Comparison of ENCODE assay signal across 8 cellular contexts in the genomic region with DNA sequence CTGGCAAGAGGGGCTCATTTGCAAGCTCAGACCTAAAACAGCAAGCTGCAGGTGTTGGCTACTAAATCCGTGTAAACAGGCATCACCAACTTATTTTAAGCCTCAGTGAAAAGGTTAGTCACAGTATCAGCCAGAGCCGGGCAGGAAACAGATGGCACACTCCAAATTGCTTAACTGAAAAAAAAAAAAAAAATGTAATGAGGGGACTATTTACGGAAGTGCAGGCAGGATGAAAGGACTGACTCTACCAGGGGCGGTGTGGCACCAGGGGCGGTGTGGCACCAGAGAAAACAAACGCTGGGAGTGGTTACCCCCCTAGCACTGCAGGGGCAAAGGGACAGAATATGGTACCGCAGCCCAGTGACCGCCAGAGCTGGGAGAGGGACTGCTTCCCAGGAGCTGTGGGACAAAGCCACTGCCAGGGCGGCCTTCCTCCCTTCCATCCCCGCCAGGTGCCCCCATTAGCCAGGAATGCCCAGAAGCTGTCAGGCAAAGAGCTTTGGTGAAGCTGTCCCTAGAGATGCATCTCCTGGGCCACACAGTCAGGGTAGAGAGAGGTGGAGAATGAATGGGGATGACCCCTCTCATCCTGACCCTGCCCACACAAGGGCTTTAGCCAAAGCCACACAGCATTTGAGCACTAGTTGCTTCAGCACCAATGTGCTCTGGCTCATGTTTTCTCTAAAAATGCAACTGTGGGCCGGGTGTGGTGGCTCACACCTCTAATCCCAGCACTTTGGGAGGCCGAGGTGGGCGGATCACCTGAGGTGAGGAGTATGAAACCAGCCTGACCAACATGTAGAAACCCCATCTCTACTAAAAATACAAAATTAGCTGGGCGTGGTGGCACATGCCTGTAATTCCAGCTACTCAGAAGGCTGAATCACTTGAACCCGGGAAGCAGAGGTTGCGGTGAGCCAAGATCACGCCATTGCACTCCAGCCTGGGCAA. TPM values are rescaled to one million over a fixed set of nuclear protein-coding genes. Genes with fewer than 3 reads are reported as not detected.
A peak's percentile ranks its signal among the peaks of the same experiment; 100 is the strongest.
DNase-seq lines count a peak whose midpoint lies in the region; ATAC-seq and TF ChIP-seq lines count a peak whose summit lies in the region.

No MANE protein-coding gene starts in this region.

- peak; percentile 80 for DNase-seq in CD1c-positive myeloid dendritic cell (ENCODE audit: extremely low spot score)
- DNase-seq in NCI-H524 treated with DMSO at 0.1 percent for 48 hours (lab: John Stamatoyannopoulos, UW) = peak; percentile 91
- DNase-seq in MCF 10A (ENCODE audit: unreplicated experiment) = peak; percentile 35
- DNase-seq in natural killer cell = peak; percentile 27
- DNase-seq in DMS114 treated with DMSO at 0.1 percent for 48 hours (lab: John Stamatoyannopoulos, UW; ENCODE audit: unreplicated experiment) = no peak
- no peak for DNase-seq in osteocyte (ENCODE audit: extremely low spot score, unreplicated experiment)

- intact Hi-C loops in MCF 10A (cut with micrococcal nuclease) (no loop called here), natural killer cell (cut with micrococcal nuclease) (loop anchor here (5.0 kb wide), 2 partner anchors 40 to 100 kb away; a partner anchor contains a TSS)

- TF ChIP-seq CTCF in MCF 10A (IDR thresholded peaks at IDR 0.05; ENCODE audit: unreplicated experiment) = no peak
- no peak for TF ChIP-seq CTCF in natural killer cell (IDR thresholded peaks at IDR 0.05)
- no peak for TF ChIP-seq CTCF in osteocyte (IDR thresholded peaks at IDR 0.05)

- H3K4me3 Mint-ChIP-seq in MCF 10A (ENCODE audit: unreplicated experiment) (no peak overlapping the region), natural killer cell (peak overlapping the region; percentile 87), osteocyte (ENCODE audit: unreplicated experiment) (no peak overlapping the region)

- H3K9me3 Mint-ChIP-seq in MCF 10A (ENCODE audit: unreplicated experiment) (no peaks in the 10 kb centered on the region), natural killer cell (no peaks in the 10 kb centered on the region), osteocyte (ENCODE audit: unreplicated experiment) (no peaks in the 10 kb centered on the region)

- CTCF ChIA-PET in MCF 10A (lab: Yijun Ruan, JAX) = interaction anchor here (0.5 to 0.7 kb wide), 5 partner anchors 27 to 617 kb away, joined by 3 to 4 read pairs (median 3); no protein-coding TSS in a partner anchor

- H3K27me3 Mint-ChIP-seq in MCF 10A (ENCODE audit: insufficient read depth, unreplicated experiment) (no peaks in the 10 kb centered on the region), natural killer cell (ENCODE audit: low read depth in 2 of 2) (no peaks in the 10 kb centered on the region), osteocyte (ENCODE audit: unreplicated experiment) (no peaks in the 10 kb centered on the region)

- H3K4me1 Mint-ChIP-seq in MCF 10A (ENCODE audit: insufficient read depth, unreplicated experiment) (peaks cover 14% of the 10 kb centered on the region), natural killer cell (peaks cover 17 to 24% of the 10 kb centered on the region in 2 donors), osteocyte (ENCODE audit: unreplicated experiment) (peaks cover 2% of the 10 kb centered on the region)

- no TSS peak for BruUV-seq in MCF 10A (replicated peaks; lab: Mats Ljungman, UMichigan)

- H3K27ac Mint-ChIP-seq in MCF 10A (ENCODE audit: low read depth, unreplicated experiment) (peak overlapping the region; percentile 51), natural killer cell (peak overlapping the region; percentile 75 to 83), osteocyte (ENCODE audit: unreplicated experiment) (no peak overlapping the region)

- ATAC-seq in GM19023 (IDR thresholded peaks at IDR 0.05; ENCODE audit: unreplicated experiment) (peak; percentile 74), HG03159 (IDR thresholded peaks at IDR 0.05; ENCODE audit: unreplicated experiment) (peak; percentile 91), natural killer cell (peak; percentile 86 to 91 (median 86))

- peaks cover 6% of the 10 kb centered on the region for H3K36me3 Mint-ChIP-seq in MCF 10A (ENCODE audit: insufficient read depth, unreplicated experiment)
- H3K36me3 Mint-ChIP-seq in natural killer cell = no peaks in the 10 kb centered on the region
- no peaks in the 10 kb centered on the region for H3K36me3 Mint-ChIP-seq in osteocyte (ENCODE audit: unreplicated experiment)

- POLR2A ChIA-PET in MCF 10A (lab: Yijun Ruan, JAX) = interaction anchor here (1.3 to 2.1 kb wide), 2 partner anchors 46 to 48 kb away, joined by 3 to 6 read pairs; a partner anchor contains a TSS

RNA-seq across cellular contexts. Expression of a gene that starts 39.6 kb away (rescaled TPM):
- total RNA-seq in MCF 10A (2022) = 7.1 and 9.5 TPM in 2 replicates
- total RNA-seq in natural killer cell = 10 to 100 TPM; 59.7 to 74.5 (median 71.2) TPM
- 0.65 and 0.89 TPM in 2 replicates for total RNA-seq in osteocyte

RNA-seq across cellular contexts. Expression of a gene that starts 47.4 kb away (rescaled TPM):
- total RNA-seq in MCF 10A (2022) (12.8 and 13.2 TPM in 2 replicates), natural killer cell (10 to 100 TPM in 2 of 3 donors, 1 to 10 TPM in 1; 8.8 to 13.9 (median 12.2) TPM), osteocyte (9.1 and 9.9 TPM in 2 replicates)

Comparison
In these comparisons a context has a peak if more than half of its experiments do, and no peak if none do; other contexts are left out.
1. DNase-seq: peak in CD1c-positive myeloid dendritic cell (single experiment), NCI-H524 treated with DMSO at 0.1 percent for 48 hours (single experiment), MCF 10A (single experiment) and natural killer cell (single experiment); none in DMS114 treated with DMSO at 0.1 percent for 48 hours (single experiment) and osteocyte (single experiment).
2. Peak in every context shown above with its lines, with median percentiles within 50 percentile points of each other: ATAC-seq.